Comparison of ENCODE assay signal across 7 cellular contexts in the genomic region with DNA sequence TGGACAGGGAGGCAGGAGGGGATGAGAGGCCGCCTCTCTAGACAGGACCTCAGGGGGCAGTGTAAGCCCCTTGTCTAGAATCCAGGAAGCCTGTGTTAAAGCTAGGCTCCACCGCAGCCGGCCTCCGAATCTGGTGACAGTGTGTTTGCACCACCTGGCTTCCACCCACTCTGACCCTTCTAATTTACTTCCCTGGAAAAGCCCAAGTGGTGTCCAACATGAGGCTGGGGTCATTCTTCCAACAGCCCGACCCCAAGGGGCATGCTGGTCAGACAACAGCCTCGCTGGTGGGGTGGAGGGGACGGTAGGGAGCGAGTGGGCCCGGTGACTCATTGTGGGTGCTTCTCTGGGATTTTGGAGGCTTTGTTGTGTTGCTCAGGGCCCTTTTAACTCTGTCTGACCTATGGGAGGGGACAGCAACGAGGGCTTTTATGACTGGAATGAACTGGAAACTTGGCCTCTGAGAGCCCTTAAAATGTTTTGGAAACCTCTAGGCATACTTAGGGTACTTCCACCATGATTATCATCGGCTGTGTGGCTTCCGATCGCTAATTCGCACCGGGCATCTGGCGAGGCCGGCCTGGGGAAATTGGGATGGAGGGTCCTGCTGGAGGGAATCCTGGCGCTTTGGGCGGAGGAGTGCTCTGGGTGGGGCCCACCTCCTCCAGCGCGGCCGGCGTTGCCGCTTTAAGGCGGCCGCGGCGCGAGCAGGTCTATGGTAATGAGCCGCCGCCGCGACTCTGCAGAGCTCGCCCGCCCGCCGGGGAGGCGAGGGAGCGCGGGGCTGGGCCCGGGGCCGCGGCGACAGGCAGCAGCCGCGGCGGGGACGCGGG. TPM values are rescaled to one million over a fixed set of nuclear protein-coding genes. Genes with fewer than 3 reads are reported as not detected.
DNase-seq lines count a peak whose midpoint lies in the region; ATAC-seq and TF ChIP-seq lines count a peak whose summit lies in the region.

Gene CELSR2, plus strand, starts transcription at position 743 of the 833 bp plus-strand sequence. CDS start 541 bp downstream, outside the sequence.

- POLR2A ChIA-PET in activated B cell treated with CpG ODN at 0.5 μM for 24 hours (lab: Charles Lee): interaction anchor here (0.6 kb wide), 2 partner anchors 173 to 214 kb away, joined by 3 read pairs; partner anchors contain the start of gene TAF13

- peak; percentile 28 for DNase-seq in NCI-H1694 (lab: John Stamatoyannopoulos, UW)
- DNase-seq in activated B cell treated with CpG ODN at 0.5 μM for 24 hours: peak; percentile 54
- DNase-seq in cerebellum (ENCODE audit: low spot score): peak; percentile 88
- DNase-seq in kidney tubule cell (ENCODE audit: low spot score): peak; percentile 79
- peak; percentile 57 to 70 for DNase-seq in stimulated activated CD4-positive, alpha-beta T cell treated with anti-CD3 and anti-CD28 coated beads, Interleukin-2, amount 100 ng/mL, for 24 hours

- intact Hi-C loops in activated B cell treated with CpG ODN at 0.5 μM for 24 hours (cut with micrococcal nuclease): loop anchor here (1.0 to 2.0 kb wide), 4 partner anchors 8 to 235 kb away; partner anchors contain the start of gene PSRC1

- no peaks in the 10 kb centered on the region for H3K9me3 Mint-ChIP-seq in activated B cell treated with CpG ODN at 0.5 μM for 24 hours

- H3K27me3 Mint-ChIP-seq in activated B cell treated with CpG ODN at 0.5 μM for 24 hours: peaks cover 23% of the 10 kb centered on the region

- H3K4me1 Mint-ChIP-seq in activated B cell treated with CpG ODN at 0.5 μM for 24 hours: peaks cover 12% of the 10 kb centered on the region

- H3K4me3 Mint-ChIP-seq in activated B cell treated with CpG ODN at 0.5 μM for 24 hours: peak within 1 kb of the TSS; percentile 71

- CTCF ChIA-PET in activated B cell treated with CpG ODN at 0.5 μM for 24 hours (lab: Charles Lee): interaction anchor here (2.2 kb wide), 1 partner anchor 9 kb away, joined by 5 read pairs; no protein-coding TSS in a partner anchor

- no peak within 1 kb of the TSS for H3K27ac Mint-ChIP-seq in activated B cell treated with CpG ODN at 0.5 μM for 24 hours

- no peaks in the 10 kb centered on the region for H3K36me3 Mint-ChIP-seq in activated B cell treated with CpG ODN at 0.5 μM for 24 hours (ENCODE audit: low read depth)

- peak; percentile 85 for ATAC-seq in GM18498 (IDR thresholded peaks at IDR 0.05; ENCODE audit: unreplicated experiment)
- peak; percentile 89 for ATAC-seq in HG02678 (IDR thresholded peaks at IDR 0.05; ENCODE audit: unreplicated experiment)
- ATAC-seq in activated B cell treated with CpG ODN at 0.5 μM for 24 hours (ENCODE audit: low read depth): peak; percentile 89

- TF ChIP-seq CTCF in activated B cell treated with CpG ODN at 0.5 μM for 24 hours (IDR thresholded peaks at IDR 0.05): no peak

RNA-seq across cellular contexts. Expression of gene CELSR2, which starts in this region (rescaled TPM):
- total RNA-seq in activated B cell treated with CpG ODN at 0.5 μM for 24 hours: 0.81 and 1.1 TPM in 2 replicates
- 39.0 TPM for total RNA-seq in cerebellum

Comparison
In these comparisons a context has a peak if more than half of its experiments do, and no peak if none do; other contexts are left out.
1. Peak in every context shown above with its lines: DNase-seq and ATAC-seq.
2. RNA of gene CELSR2 (total RNA-seq): 39.0 TPM in cerebellum (single experiment); 0.81 to 1.1 TPM in activated B cell treated with CpG ODN at 0.5 μM for 24 hours; every median in the first group is over 10 times any median in the second.
3. DNase-seq: peak in every context shown above with its lines; median percentile 88 in cerebellum; 79 in kidney tubule cell; 64 in stimulated activated CD4-positive, alpha-beta T cell treated with anti-CD3 and anti-CD28 coated beads, Interleukin-2, amount 100 ng/mL, for 24 hours; 54 in activated B cell treated with CpG ODN at 0.5 μM for 24 hours; 28 in NCI-H1694.